Comparison of ENCODE assay signal across 8 cellular contexts in genomic region chr22:42388130-42388797, GRCh38. TPM values are rescaled to one million over a fixed set of nuclear protein-coding genes. Genes with fewer than 3 reads are reported as not detected.
DNase-seq lines count a peak whose midpoint lies in the region; ATAC-seq and TF ChIP-seq lines count a peak whose summit lies in the region.
"Had no signal": no experiment of that assay in that cellular context is flagged by ENCODE, and none has a peak within 500 bp of the region (broad histone marks: within the 10 kb centered on the region; RNA-seq: fewer than 3 reads in every experiment).

No MANE protein-coding gene starts in this region.

- no peak overlapping the region for H3K4ac ChIP-seq in IMR-90 (ENCODE audit: low read depth, low read length)

- no peak overlapping the region for H2AK5ac ChIP-seq in IMR-90 (ENCODE audit: low read depth, low read length)

- in situ Hi-C loops in IMR-90 (cut with MboI; ENCODE audit: low sequenced_read_pairs) = no loop called here

- H2AFZ ChIP-seq in IMR-90 (replicated peaks; ENCODE audit: low read length, poor library complexity) = no peak overlapping the region

- dilution Hi-C loops in IMR-90 (cut with HindIII; ENCODE audit: low sequenced_read_pairs, unreplicated experiment) = no loop called here

- no peak overlapping the region for H2BK120ac ChIP-seq in IMR-90 (ENCODE audit: low read depth, low read length)

- CTCF ChIA-PET in IMR-90 (lab: Yijun Ruan, JAX) = no interaction called here

- TF ChIP-seq POLR2A in IMR-90 (IDR thresholded peaks at IDR 0.05; ENCODE audit: low read depth, low read length) (no peak), body of pancreas (IDR thresholded peaks at IDR 0.05) (no peak)

- H3K4me1 ChIP-seq in IMR-90 (ENCODE audit: control insufficient read depth, insufficient read depth, low read length) = no peaks in the 10 kb centered on the region
- no peaks in the 10 kb centered on the region for H3K4me1 ChIP-seq in body of pancreas

- intact Hi-C loops in IMR-90 (cut with micrococcal nuclease) = no loop called here
- intact Hi-C loops in body of pancreas (cut with DNase I) = no loop called here
- intact Hi-C loops in posterior vena cava (cut with DNase I) = no loop called here

- no peak overlapping the region for H2AK9ac ChIP-seq in IMR-90 (replicated peaks; ENCODE audit: low read depth, low read length, poor library complexity)

- TF ChIP-seq RAD21 in IMR-90 (IDR thresholded peaks at IDR 0.05; ENCODE audit: low read length) = no peak

- no peaks in the 10 kb centered on the region for H3K79me1 ChIP-seq in IMR-90 (ENCODE audit: low read depth in 1 of 2, low read length in 2 of 2)

- TF ChIP-seq CTCF in IMR-90 (conservative IDR thresholded peaks at IDR 0.05; ENCODE audit: low read depth, low read length) = no peak
- no peak for TF ChIP-seq CTCF in body of pancreas (IDR thresholded peaks at IDR 0.05)

- H3K9me3 ChIP-seq in IMR-90 (ENCODE audit: control insufficient read depth, insufficient read depth, low read length) (no peaks in the 10 kb centered on the region), body of pancreas (no peaks in the 10 kb centered on the region)

- H3K9ac ChIP-seq in IMR-90 (ENCODE audit: low read depth, low read length) = no peak overlapping the region
- H3K9ac ChIP-seq: KMS-11 had no signal

- POLR2A ChIA-PET in IMR-90 (lab: Charles Lee; ENCODE audit: unreplicated experiment) = no interaction called here

- H3K18ac ChIP-seq in IMR-90 (ENCODE audit: low read depth, low read length) = no peak overlapping the region

- no peaks in the 10 kb centered on the region for H4K20me1 ChIP-seq in IMR-90 (ENCODE audit: insufficient read depth, low read length)

- no TSS peak for BruUV-seq in IMR-90 (replicated peaks; lab: Mats Ljungman, UMichigan)

- H3K36me3 ChIP-seq in IMR-90 (ENCODE audit: control insufficient read depth, insufficient read depth, low read length) (no peaks in the 10 kb centered on the region), body of pancreas (replicated peaks in 1 of 2; ENCODE audit: insufficient read depth in 1 of 2, low read depth in 2 of 2) (no peaks in the 10 kb centered on the region)

- no peak overlapping the region for H3K56ac ChIP-seq in IMR-90 (ENCODE audit: extremely low read depth, insufficient read depth, low read length)

- DNase-seq in IMR-90 = peak; percentile 17
- DNase-seq in NCI-H2196 treated with DMSO at 0.1 percent for 48 hours (lab: John Stamatoyannopoulos, UW; ENCODE audit: unreplicated experiment) = peak; percentile 89
- DNase-seq in body of pancreas = peak; percentile 23 to 60 (median 59)
- peak; percentile 80 for DNase-seq in putamen (ENCODE audit: low spot score)
- no peak for DNase-seq in posterior vena cava (ENCODE audit: low spot score)

- H3K27ac ChIP-seq in IMR-90 (ENCODE audit: insufficient read depth, low read length) = no peak overlapping the region
- no peak overlapping the region for H3K27ac ChIP-seq in body of pancreas
- H3K27ac ChIP-seq: KMS-11 had no signal

- H3K14ac ChIP-seq in IMR-90 (replicated peaks; ENCODE audit: low read depth, low read length) = no peak overlapping the region

- H4K5ac ChIP-seq in IMR-90 (ENCODE audit: low read depth, low read length) = no peak overlapping the region

- H2BK5ac ChIP-seq in IMR-90 (ENCODE audit: low read depth, low read length, poor library complexity, severe bottlenecking) = no peak overlapping the region

- no peak overlapping the region for H3K4me2 ChIP-seq in IMR-90 (ENCODE audit: low read depth, low read length)
- H3K4me2 ChIP-seq: KMS-11 had no signal

- H2BK15ac ChIP-seq in IMR-90 (ENCODE audit: low read depth, low read length) = no peak overlapping the region

- no peak overlapping the region for H4K8ac ChIP-seq in IMR-90 (ENCODE audit: low read depth in 2 of 2, low read length in 2 of 2)

- WGBS in IMR-90 (ENCODE audit: extremely low coverage in 2 of 2, insufficient read length in 1 of 2), 2 experiments = 43% methylated on average over 5 of the region's 15 CpGs; no CpG with 5 or more reads in 1 of the 2 experiments
- 70 to 78% methylated on average over 14 to 15 of the region's 15 CpGs for WGBS in body of pancreas, 2 donors

- H3K4me3 ChIP-seq in IMR-90 (ENCODE audit: insufficient read depth, low read depth, low read length) (no peak overlapping the region), body of pancreas (no peak overlapping the region)

- H2BK20ac ChIP-seq in IMR-90 (ENCODE audit: low read depth, low read length) = no peak overlapping the region

- H3K27me3 ChIP-seq in IMR-90 (ENCODE audit: control insufficient read depth, insufficient read depth, low read length) (peaks cover 34% of the 10 kb centered on the region), body of pancreas (no peaks in the 10 kb centered on the region)

- no peaks in the 10 kb centered on the region for H3K9me1 ChIP-seq in IMR-90 (ENCODE audit: insufficient read depth, low read length)

- H3K23ac ChIP-seq in IMR-90 (ENCODE audit: low read depth, low read length) = no peak overlapping the region

- H4K91ac ChIP-seq in IMR-90 (ENCODE audit: insufficient read depth, low read depth, low read length) = no peak overlapping the region

- ATAC-seq in IMR-90 (ENCODE audit: low read depth) = no peak
- ATAC-seq in body of pancreas = no peak
- ATAC-seq in HG03139 (IDR thresholded peaks at IDR 0.05; ENCODE audit: unreplicated experiment) = no peak
- no peak for ATAC-seq in GM21576 (IDR thresholded peaks at IDR 0.05; ENCODE audit: unreplicated experiment)

TF ChIP-seq in IMR-90, 13 proteins besides CTCF, POLR2A, EP300 and RAD21:
- no peak for TF ChIP-seq RFX5 (IDR thresholded peaks at IDR 0.05; ENCODE audit: low read depth, low read length)
- no peak for TF ChIP-seq SMC3 (IDR thresholded peaks at IDR 0.05; ENCODE audit: low read depth, low read length)
- no peak for TF ChIP-seq CEBPB (IDR thresholded peaks at IDR 0.05; ENCODE audit: low read depth, low read length)
- no peak for TF ChIP-seq FOS (IDR thresholded peaks at IDR 0.05; ENCODE audit: low read depth, low read length)
- TF ChIP-seq RCOR1 (IDR thresholded peaks at IDR 0.05; ENCODE audit: insufficient replicate concordance, low read length) = no peak
- no peak for TF ChIP-seq NFE2L2 (IDR thresholded peaks at IDR 0.05; ENCODE audit: low read depth, low read length)
- no peak for TF ChIP-seq CHD1 (IDR thresholded peaks at IDR 0.05; ENCODE audit: low read depth, low read length)

RNA-seq across cellular contexts. Expression of gene NFAM1, which starts 43.9 kb away (rescaled TPM):
- total RNA-seq in IMR-90 (2012; rRNA removed) (not detected in 2 replicates), body of pancreas (1 to 10 TPM in 1 of 2 donors, under 1 TPM in 1; 0.66 to 1.0 TPM), posterior vena cava (1 to 10 TPM; 3.7 to 6.7 TPM)
- not detected in 2 replicates for polyA plus RNA-seq in IMR-90 (2012; rRNA removed)
- polyA plus RNA-seq in IMR-90 (2012; cell fraction: cytosol; rRNA removed) = not detected in 2 replicates
- not detected in 2 replicates for polyA plus RNA-seq in IMR-90 (2012; cell fraction: nucleus; rRNA removed; ENCODE audit: low replicate concordance)
